Comparison of ENCODE assay signal across 1 cellular context in the genomic region with DNA sequence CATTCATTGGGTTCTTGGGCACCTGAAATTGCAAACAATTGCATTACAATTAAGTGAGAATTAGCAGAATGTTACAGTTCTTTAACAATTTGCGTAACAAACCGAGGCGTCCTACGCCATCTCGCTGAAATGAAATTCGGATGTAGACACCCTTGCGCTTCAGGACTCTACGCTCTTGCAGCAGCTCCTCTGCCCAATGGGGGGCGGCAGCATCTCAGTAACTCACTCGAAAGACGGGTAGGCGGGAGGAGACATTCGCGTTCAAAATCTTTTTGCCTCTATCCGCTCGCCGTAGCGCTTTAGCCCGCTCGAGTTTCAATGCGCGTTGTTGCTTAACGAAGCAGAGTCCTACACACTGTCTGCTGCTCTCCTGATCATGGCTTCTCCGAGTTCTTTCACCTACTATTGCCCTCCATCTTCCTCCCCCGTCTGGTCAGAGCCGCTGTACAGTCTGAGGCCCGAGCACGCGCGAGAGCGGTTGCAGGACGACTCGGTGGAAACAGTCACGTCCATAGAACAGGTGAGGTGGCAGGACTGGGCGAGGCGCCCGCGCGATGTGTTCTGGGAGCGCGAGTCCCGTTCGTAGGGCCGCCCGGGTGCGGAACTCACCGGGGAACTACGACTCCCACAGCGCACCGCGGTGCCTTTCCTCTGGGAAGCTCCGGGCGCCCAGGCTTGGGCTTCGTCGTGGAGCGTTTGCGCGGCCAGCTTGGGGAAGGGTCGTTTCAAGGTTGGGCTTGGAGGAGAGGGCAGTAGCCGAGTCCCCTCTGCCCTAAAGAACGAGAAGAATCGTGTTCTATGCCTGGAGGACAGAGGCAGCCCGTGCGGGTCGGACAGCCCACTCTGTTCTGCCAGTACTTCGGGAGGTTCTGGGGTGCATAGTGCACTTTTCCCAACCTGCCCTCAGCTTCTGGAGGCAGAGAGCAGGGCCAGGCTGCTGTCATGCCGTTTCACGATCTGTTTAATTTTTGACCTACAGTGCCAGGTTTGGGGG.
TF ChIP-seq lines count a peak whose summit lies in the region.

A gene with protein sequence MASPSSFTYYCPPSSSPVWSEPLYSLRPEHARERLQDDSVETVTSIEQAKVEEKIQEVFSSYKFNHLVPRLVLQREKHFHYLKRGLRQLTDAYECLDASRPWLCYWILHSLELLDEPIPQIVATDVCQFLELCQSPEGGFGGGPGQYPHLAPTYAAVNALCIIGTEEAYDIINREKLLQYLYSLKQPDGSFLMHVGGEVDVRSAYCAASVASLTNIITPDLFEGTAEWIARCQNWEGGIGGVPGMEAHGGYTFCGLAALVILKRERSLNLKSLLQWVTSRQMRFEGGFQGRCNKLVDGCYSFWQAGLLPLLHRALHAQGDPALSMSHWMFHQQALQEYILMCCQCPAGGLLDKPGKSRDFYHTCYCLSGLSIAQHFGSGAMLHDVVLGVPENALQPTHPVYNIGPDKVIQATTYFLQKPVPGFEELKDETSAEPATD (plus strand): TSS at position 318 of the 994 bp plus-strand sequence. CDS start 59 bp downstream, at position 377.

TF ChIP-seq in GM12878, 131 proteins besides CTCF, POLR2A, EP300 and RAD21 (continued from another document and continues in another):
- TF ChIP-seq, protein P1, sequence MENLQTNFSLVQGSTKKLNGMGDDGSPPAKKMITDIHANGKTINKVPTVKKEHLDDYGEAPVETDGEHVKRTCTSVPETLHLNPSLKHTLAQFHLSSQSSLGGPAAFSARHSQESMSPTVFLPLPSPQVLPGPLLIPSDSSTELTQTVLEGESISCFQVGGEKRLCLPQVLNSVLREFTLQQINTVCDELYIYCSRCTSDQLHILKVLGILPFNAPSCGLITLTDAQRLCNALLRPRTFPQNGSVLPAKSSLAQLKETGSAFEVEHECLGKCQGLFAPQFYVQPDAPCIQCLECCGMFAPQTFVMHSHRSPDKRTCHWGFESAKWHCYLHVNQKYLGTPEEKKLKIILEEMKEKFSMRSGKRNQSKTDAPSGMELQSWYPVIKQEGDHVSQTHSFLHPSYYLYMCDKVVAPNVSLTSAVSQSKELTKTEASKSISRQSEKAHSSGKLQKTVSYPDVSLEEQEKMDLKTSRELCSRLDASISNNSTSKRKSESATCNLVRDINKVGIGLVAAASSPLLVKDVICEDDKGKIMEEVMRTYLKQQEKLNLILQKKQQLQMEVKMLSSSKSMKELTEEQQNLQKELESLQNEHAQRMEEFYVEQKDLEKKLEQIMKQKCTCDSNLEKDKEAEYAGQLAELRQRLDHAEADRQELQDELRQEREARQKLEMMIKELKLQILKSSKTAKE (IDR thresholded peaks at IDR 0.05; ENCODE audit: low read depth, poor library complexity, severe bottlenecking) = peak; percentile 49
- peak; percentile 11 for TF ChIP-seq SP1 (IDR thresholded peaks at IDR 0.05; ENCODE audit: low read depth, low read length)
- TF ChIP-seq CEBPB (IDR thresholded peaks at IDR 0.05; ENCODE audit: borderline replicate concordance in 1 of 2, low read depth in 2 of 2, low read length in 2 of 2) = no peak
- no peak for TF ChIP-seq JUNB (IDR thresholded peaks at IDR 0.05)
- TF ChIP-seq SMAD1 (IDR thresholded peaks at IDR 0.05; ENCODE audit: low read depth, partially characterized antibody) = no peak
- TF ChIP-seq MXI1 (IDR thresholded peaks at IDR 0.05; ENCODE audit: low read depth, low read length) = peak; percentile 82
- TF ChIP-seq BRCA1 (IDR thresholded peaks at IDR 0.05; ENCODE audit: low read depth, low read length) = no peak
- TF ChIP-seq EZH2 (IDR thresholded peaks at IDR 0.05; ENCODE audit: borderline replicate concordance, control insufficient read depth, low read depth, low read length) = no peak
- peak; percentile 57 for TF ChIP-seq CREB1 (IDR thresholded peaks at IDR 0.05; ENCODE audit: low read depth)
- TF ChIP-seq, protein P2, sequence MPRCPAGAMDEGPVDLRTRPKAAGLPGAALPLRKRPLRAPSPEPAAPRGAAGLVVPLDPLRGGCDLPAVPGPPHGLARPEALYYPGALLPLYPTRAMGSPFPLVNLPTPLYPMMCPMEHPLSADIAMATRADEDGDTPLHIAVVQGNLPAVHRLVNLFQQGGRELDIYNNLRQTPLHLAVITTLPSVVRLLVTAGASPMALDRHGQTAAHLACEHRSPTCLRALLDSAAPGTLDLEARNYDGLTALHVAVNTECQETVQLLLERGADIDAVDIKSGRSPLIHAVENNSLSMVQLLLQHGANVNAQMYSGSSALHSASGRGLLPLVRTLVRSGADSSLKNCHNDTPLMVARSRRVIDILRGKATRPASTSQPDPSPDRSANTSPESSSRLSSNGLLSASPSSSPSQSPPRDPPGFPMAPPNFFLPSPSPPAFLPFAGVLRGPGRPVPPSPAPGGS (IDR thresholded peaks at IDR 0.05; ENCODE audit: borderline replicate concordance, insufficient read depth, low read depth, low read length, poor library complexity, severe bottlenecking) = no peak
- TF ChIP-seq, protein P3, sequence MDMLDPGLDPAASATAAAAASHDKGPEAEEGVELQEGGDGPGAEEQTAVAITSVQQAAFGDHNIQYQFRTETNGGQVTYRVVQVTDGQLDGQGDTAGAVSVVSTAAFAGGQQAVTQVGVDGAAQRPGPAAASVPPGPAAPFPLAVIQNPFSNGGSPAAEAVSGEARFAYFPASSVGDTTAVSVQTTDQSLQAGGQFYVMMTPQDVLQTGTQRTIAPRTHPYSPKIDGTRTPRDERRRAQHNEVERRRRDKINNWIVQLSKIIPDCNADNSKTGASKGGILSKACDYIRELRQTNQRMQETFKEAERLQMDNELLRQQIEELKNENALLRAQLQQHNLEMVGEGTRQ (IDR thresholded peaks at IDR 0.05; ENCODE audit: borderline replicate concordance, low read depth, low read length) = no peak
- TF ChIP-seq, protein P4, sequence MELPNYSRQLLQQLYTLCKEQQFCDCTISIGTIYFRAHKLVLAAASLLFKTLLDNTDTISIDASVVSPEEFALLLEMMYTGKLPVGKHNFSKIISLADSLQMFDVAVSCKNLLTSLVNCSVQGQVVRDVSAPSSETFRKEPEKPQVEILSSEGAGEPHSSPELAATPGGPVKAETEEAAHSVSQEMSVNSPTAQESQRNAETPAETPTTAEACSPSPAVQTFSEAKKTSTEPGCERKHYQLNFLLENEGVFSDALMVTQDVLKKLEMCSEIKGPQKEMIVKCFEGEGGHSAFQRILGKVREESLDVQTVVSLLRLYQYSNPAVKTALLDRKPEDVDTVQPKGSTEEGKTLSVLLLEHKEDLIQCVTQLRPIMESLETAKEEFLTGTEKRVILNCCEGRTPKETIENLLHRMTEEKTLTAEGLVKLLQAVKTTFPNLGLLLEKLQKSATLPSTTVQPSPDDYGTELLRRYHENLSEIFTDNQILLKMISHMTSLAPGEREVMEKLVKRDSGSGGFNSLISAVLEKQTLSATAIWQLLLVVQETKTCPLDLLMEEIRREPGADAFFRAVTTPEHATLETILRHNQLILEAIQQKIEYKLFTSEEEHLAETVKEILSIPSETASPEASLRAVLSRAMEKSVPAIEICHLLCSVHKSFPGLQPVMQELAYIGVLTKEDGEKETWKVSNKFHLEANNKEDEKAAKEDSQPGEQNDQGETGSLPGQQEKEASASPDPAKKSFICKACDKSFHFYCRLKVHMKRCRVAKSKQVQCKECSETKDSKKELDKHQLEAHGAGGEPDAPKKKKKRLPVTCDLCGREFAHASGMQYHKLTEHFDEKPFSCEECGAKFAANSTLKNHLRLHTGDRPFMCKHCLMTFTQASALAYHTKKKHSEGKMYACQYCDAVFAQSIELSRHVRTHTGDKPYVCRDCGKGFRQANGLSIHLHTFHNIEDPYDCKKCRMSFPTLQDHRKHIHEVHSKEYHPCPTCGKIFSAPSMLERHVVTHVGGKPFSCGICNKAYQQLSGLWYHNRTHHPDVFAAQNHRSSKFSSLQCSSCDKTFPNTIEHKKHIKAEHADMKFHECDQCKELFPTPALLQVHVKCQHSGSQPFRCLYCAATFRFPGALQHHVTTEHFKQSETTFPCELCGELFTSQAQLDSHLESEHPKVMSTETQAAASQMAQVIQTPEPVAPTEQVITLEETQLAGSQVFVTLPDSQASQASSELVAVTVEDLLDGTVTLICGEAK (IDR thresholded peaks at IDR 0.05; ENCODE audit: borderline replicate concordance) = peak; percentile 38; the same call in 1 of the 2 replicates
- TF ChIP-seq SPI1 (IDR thresholded peaks at IDR 0.05; ENCODE audit: borderline replicate concordance, insufficient read depth, low read depth, low read length) = peak; percentile 33; the same call in 1 of the 2 replicates
- TF ChIP-seq ASH2L (IDR thresholded peaks at IDR 0.05; ENCODE audit: borderline replicate concordance, low read depth) = no peak
- TF ChIP-seq, protein P5, sequence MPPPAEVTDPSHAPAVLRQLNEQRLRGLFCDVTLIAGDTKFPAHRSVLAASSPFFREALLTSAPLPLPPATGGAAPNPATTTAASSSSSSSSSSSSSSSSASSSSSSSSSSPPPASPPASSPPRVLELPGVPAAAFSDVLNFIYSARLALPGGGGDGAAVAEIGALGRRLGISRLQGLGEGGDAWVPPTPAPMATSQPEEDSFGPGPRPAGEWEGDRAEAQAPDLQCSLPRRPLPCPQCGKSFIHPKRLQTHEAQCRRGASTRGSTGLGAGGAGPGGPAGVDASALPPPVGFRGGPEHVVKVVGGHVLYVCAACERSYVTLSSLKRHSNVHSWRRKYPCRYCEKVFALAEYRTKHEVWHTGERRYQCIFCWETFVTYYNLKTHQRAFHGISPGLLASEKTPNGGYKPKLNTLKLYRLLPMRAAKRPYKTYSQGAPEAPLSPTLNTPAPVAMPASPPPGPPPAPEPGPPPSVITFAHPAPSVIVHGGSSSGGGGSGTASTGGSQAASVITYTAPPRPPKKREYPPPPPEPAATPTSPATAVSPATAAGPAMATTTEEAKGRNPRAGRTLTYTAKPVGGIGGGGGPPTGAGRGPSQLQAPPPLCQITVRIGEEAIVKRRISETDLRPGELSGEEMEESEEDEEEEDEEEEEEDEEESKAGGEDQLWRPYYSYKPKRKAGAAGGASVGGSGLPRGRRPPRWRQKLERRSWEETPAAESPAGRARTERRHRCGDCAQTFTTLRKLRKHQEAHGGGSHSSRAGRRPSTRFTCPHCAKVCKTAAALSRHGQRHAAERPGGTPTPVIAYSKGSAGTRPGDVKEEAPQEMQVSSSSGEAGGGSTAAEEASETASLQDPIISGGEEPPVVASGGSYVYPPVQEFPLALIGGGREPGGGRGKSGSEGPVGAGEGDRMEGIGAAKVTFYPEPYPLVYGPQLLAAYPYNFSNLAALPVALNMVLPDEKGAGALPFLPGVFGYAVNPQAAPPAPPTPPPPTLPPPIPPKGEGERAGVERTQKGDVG (CRISPR knock-in tag; IDR thresholded peaks at IDR 0.05) = no peak
- 0 out of 2 replicates have a peak, but pooled peaks have one; percentile 45 for TF ChIP-seq RCOR1 (conservative IDR thresholded peaks at IDR 0.05; ENCODE audit: low read depth, low read length)
- TF ChIP-seq RUNX3 (IDR thresholded peaks at IDR 0.05; ENCODE audit: low read length) = peak; percentile 7; the same call in 1 of the 2 replicates
- TF ChIP-seq, protein P6, sequence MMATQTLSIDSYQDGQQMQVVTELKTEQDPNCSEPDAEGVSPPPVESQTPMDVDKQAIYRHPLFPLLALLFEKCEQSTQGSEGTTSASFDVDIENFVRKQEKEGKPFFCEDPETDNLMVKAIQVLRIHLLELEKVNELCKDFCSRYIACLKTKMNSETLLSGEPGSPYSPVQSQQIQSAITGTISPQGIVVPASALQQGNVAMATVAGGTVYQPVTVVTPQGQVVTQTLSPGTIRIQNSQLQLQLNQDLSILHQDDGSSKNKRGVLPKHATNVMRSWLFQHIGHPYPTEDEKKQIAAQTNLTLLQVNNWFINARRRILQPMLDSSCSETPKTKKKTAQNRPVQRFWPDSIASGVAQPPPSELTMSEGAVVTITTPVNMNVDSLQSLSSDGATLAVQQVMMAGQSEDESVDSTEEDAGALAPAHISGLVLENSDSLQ (IDR thresholded peaks at IDR 0.05) = peak; percentile 29; the same call in 1 of the 2 replicates
- no peak for TF ChIP-seq RFX5 (IDR thresholded peaks at IDR 0.05; ENCODE audit: low read depth, low read length)
- 0 out of 2 replicates have a peak, but pooled peaks have one; percentile 26 for TF ChIP-seq ESRRA (IDR thresholded peaks at IDR 0.05; ENCODE audit: low read length)
- no peak for TF ChIP-seq BCL11A (IDR thresholded peaks at IDR 0.05; ENCODE audit: low read depth, low read length)
- TF ChIP-seq, protein P7, sequence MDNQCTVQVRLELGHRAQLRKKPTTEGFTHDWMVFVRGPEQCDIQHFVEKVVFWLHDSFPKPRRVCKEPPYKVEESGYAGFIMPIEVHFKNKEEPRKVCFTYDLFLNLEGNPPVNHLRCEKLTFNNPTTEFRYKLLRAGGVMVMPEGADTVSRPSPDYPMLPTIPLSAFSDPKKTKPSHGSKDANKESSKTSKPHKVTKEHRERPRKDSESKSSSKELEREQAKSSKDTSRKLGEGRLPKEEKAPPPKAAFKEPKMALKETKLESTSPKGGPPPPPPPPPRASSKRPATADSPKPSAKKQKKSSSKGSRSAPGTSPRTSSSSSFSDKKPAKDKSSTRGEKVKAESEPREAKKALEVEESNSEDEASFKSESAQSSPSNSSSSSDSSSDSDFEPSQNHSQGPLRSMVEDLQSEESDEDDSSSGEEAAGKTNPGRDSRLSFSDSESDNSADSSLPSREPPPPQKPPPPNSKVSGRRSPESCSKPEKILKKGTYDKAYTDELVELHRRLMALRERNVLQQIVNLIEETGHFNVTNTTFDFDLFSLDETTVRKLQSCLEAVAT (IDR thresholded peaks at IDR 0.05) = peak; percentile 91
- TF ChIP-seq, protein P8, sequence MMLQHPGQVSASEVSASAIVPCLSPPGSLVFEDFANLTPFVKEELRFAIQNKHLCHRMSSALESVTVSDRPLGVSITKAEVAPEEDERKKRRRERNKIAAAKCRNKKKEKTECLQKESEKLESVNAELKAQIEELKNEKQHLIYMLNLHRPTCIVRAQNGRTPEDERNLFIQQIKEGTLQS (IDR thresholded peaks at IDR 0.05; ENCODE audit: borderline replicate concordance, extremely low read depth, low read depth, low read length) = no peak
- TF ChIP-seq NBN (IDR thresholded peaks at IDR 0.05) = peak; percentile 99
- TF ChIP-seq IKZF1 (conservative IDR thresholded peaks at IDR 0.05) = peak; percentile 98
- TF ChIP-seq HCFC1 (IDR thresholded peaks at IDR 0.05; ENCODE audit: low read length) = peak; percentile 90
- TF ChIP-seq ETV6 (conservative IDR thresholded peaks at IDR 0.05 in 1 of 2, IDR thresholded peaks at IDR 0.05 in 1 of 2; ENCODE audit: borderline replicate concordance in 1 of 2, low read depth in 1 of 2) = peak in 1 of 2 experiments; percentile 15; a peak in 1 of 4 replicates
- peak; percentile 41; the same call in 1 of the 2 replicates for TF ChIP-seq FOXM1 (IDR thresholded peaks at IDR 0.05; ENCODE audit: low read depth, low read length)
- 0 out of 2 replicates have a peak, but pooled peaks have one; percentile 10 for TF ChIP-seq TCF12 (IDR thresholded peaks at IDR 0.05; ENCODE audit: low read depth, low read length)
- TF ChIP-seq PAX8 (IDR thresholded peaks at IDR 0.05) = no peak
- TF ChIP-seq EED (IDR thresholded peaks at IDR 0.05; ENCODE audit: low read depth) = peak; percentile 67
- TF ChIP-seq POU2F2 (IDR thresholded peaks at IDR 0.05; ENCODE audit: borderline replicate concordance, low read depth, low read length) = peak; percentile 47; the same call in 1 of the 3 replicates
